ENCODE assay signal across 23 cellular contexts in genomic region chr4:124243671-124244366, GRCh38.
A peak's percentile ranks its signal among the peaks of the same experiment; 100 is the strongest.
DNase-seq lines count a peak whose midpoint lies in the region; ATAC-seq, FAIRE-seq and TF ChIP-seq lines count a peak whose summit lies in the region.
"Had no signal": no experiment of that assay in that cellular context is flagged by ENCODE, and none has a peak within 500 bp of the region (broad histone marks: within the 10 kb centered on the region; RNA-seq: fewer than 3 reads in every experiment).

No MANE protein-coding gene starts in this region.

- no peak for TF ChIP-seq CTCF in spleen (IDR thresholded peaks at IDR 0.05 in 8 of 11, conservative IDR thresholded peaks at IDR 0.05 in 3 of 11)

- intact Hi-C loops in spleen (cut with DNase I; ENCODE audit: low total_unique reads) = no loop called here

- H3K27me3 ChIP-seq in spleen (replicated peaks in 1 of 7) = no peaks in the 10 kb centered on the region
- H3K27me3 ChIP-seq: BLaER1 treated with 17β-estradiol and CSF1 and Interleukin-3, amounts not matched to agents 10 nM and 100 nM had no signal

- no peaks in the 10 kb centered on the region for H3K4me1 Mint-ChIP-seq in stimulated activated naive CD8-positive, alpha-beta T cell treated with anti-CD3 and anti-CD28 coated beads, Interleukin-15, amount 100 ng/mL, for 72 hours
- no peaks in the 10 kb centered on the region for H3K4me1 Mint-ChIP-seq in stimulated activated memory B cell treated with anti-CD40 and anti-IgM and Interleukin-4, amounts not matched to agents 10 μg/mL and 1 μg/mL and 100 μg/mL, for 72 hours
- H3K4me1 Mint-ChIP-seq: B cell had no signal

- H3K4me1 ChIP-seq in spleen = no peaks in the 10 kb centered on the region
- H3K4me1 ChIP-seq: A549; BLaER1 treated with 17β-estradiol and CSF1 and Interleukin-3, amounts not matched to agents 10 nM and 100 nM; Caco-2 had no signal

- no peak overlapping the region for H3K27ac Mint-ChIP-seq in stimulated activated naive CD8-positive, alpha-beta T cell treated with anti-CD3 and anti-CD28 coated beads, Interleukin-15, amount 100 ng/mL, for 72 hours
- H3K27ac Mint-ChIP-seq in stimulated activated memory B cell treated with anti-CD40 and anti-IgM and Interleukin-4, amounts not matched to agents 10 μg/mL and 1 μg/mL and 100 μg/mL, for 72 hours = no peak overlapping the region
- H3K27ac Mint-ChIP-seq: B cell; CD4-positive, alpha-beta T cell; CD8-positive, alpha-beta T cell had no signal

- no peaks in the 10 kb centered on the region for H3K9me3 Mint-ChIP-seq in stimulated activated naive CD8-positive, alpha-beta T cell treated with anti-CD3 and anti-CD28 coated beads, Interleukin-15, amount 100 ng/mL, for 72 hours
- peaks cover 9% of the 10 kb centered on the region for H3K9me3 Mint-ChIP-seq in stimulated activated memory B cell treated with anti-CD40 and anti-IgM and Interleukin-4, amounts not matched to agents 10 μg/mL and 1 μg/mL and 100 μg/mL, for 72 hours

- WGBS in spleen, 5 donors = 60 to 94% (median 73%) methylated on average over 3 of the region's 3 CpGs

- no peaks in the 10 kb centered on the region for H3K27me3 Mint-ChIP-seq in stimulated activated naive CD8-positive, alpha-beta T cell treated with anti-CD3 and anti-CD28 coated beads, Interleukin-15, amount 100 ng/mL, for 72 hours
- no peaks in the 10 kb centered on the region for H3K27me3 Mint-ChIP-seq in stimulated activated memory B cell treated with anti-CD40 and anti-IgM and Interleukin-4, amounts not matched to agents 10 μg/mL and 1 μg/mL and 100 μg/mL, for 72 hours
- H3K27me3 Mint-ChIP-seq: B cell; CD4-positive, alpha-beta T cell had no signal

- no peak overlapping the region for H3K27ac ChIP-seq in spleen
- H3K27ac ChIP-seq: 22Rv1; A549; BLaER1 treated with 17β-estradiol and CSF1 and Interleukin-3, amounts not matched to agents 10 nM and 100 nM; C4-2B had no signal

- peaks cover 0 to 22% (median 8%) of the 10 kb centered on the region in 8 donors for H3K9me3 ChIP-seq in spleen
- H3K9me3 ChIP-seq: A549, Caco-2 had no signal

- FAIRE-seq in RCC 7860 (lab: Jason Lieb, UNC) = no peak
- FAIRE-seq: A549, D721Med, G401.6, GM12891, GM19239 had no signal

- H3K4me3 Mint-ChIP-seq in stimulated activated naive CD8-positive, alpha-beta T cell treated with anti-CD3 and anti-CD28 coated beads, Interleukin-15, amount 100 ng/mL, for 72 hours = no peak overlapping the region
- no peak overlapping the region for H3K4me3 Mint-ChIP-seq in stimulated activated memory B cell treated with anti-CD40 and anti-IgM and Interleukin-4, amounts not matched to agents 10 μg/mL and 1 μg/mL and 100 μg/mL, for 72 hours
- H3K4me3 Mint-ChIP-seq: B cell; CD4-positive, alpha-beta T cell; CD8-positive, alpha-beta T cell had no signal

- no peak for DNase-seq in stimulated activated naive CD8-positive, alpha-beta T cell treated with anti-CD3 and anti-CD28 coated beads, Interleukin-15, amount 100 ng/mL, for 72 hours
- no peak for DNase-seq in stimulated activated naive CD8-positive, alpha-beta T cell treated with anti-CD3 and anti-CD28 coated beads, Interleukin-15, Interleukin-2, amounts not matched to agents 100 U/mL and 50 U/mL, for 24 hours
- DNase-seq in spleen = peak; percentile 54
- DNase-seq in RCC 7860 (ENCODE audit: low spot score) = no peak
- DNase-seq in SIG-M5 (lab: John Stamatoyannopoulos, UW) = no peak
- DNase-seq: AML-193; Caco-2; Calu3; CD4-positive, alpha-beta T cell; CD8-positive, alpha-beta T cell; DMS79 treated with DMSO at 0.1 percent for 48 hours; GF-D8 had no signal

- no peaks in the 10 kb centered on the region for H3K36me3 ChIP-seq in spleen
- H3K36me3 ChIP-seq: BLaER1 treated with 17β-estradiol and CSF1 and Interleukin-3, amounts not matched to agents 10 nM and 100 nM had no signal

- peak; percentile 28 for ATAC-seq in stimulated activated naive CD8-positive, alpha-beta T cell treated with anti-CD3 and anti-CD28 coated beads, Interleukin-15, amount 100 ng/mL, for 72 hours
- no peak for ATAC-seq in stimulated activated naive CD8-positive, alpha-beta T cell treated with anti-CD3 and anti-CD28 coated beads, Interleukin-15, Interleukin-2, amounts not matched to agents 100 U/mL and 50 U/mL, for 24 hours
- peak; percentile 58 for ATAC-seq in stimulated activated memory B cell treated with anti-CD40 and anti-IgM and Interleukin-4, amounts not matched to agents 10 μg/mL and 1 μg/mL and 100 μg/mL, for 72 hours
- no peak for ATAC-seq in HG02884 (IDR thresholded peaks at IDR 0.05; ENCODE audit: unreplicated experiment)
- ATAC-seq: A549; CD8-positive, alpha-beta T cell had no signal

- TF ChIP-seq POLR2A in spleen (IDR thresholded peaks at IDR 0.05) = no peak

- no peak overlapping the region for H3K4me3 ChIP-seq in spleen
- H3K4me3 ChIP-seq: A549; BLaER1 treated with 17β-estradiol and CSF1 and Interleukin-3, amounts not matched to agents 10 nM and 100 nM had no signal

- H3K36me3 Mint-ChIP-seq in stimulated activated memory B cell treated with anti-CD40 and anti-IgM and Interleukin-4, amounts not matched to agents 10 μg/mL and 1 μg/mL and 100 μg/mL, for 72 hours = no peaks in the 10 kb centered on the region
- H3K36me3 Mint-ChIP-seq: CD8-positive, alpha-beta T cell had no signal

Comparison
In these comparisons a context has a peak if more than half of its experiments do, and no peak if none do; other contexts are left out.
1. ATAC-seq: peak in stimulated activated naive CD8-positive, alpha-beta T cell treated with anti-CD3 and anti-CD28 coated beads, Interleukin-15, amount 100 ng/mL, for 72 hours (single experiment) and stimulated activated memory B cell treated with anti-CD40 and anti-IgM and Interleukin-4, amounts not matched to agents 10 μg/mL and 1 μg/mL and 100 μg/mL, for 72 hours (single experiment); none in stimulated activated naive CD8-positive, alpha-beta T cell treated with anti-CD3 and anti-CD28 coated beads, Interleukin-15, Interleukin-2, amounts not matched to agents 100 U/mL and 50 U/mL, for 24 hours (single experiment) and HG02884 (single experiment).